ENCODE assay signal across 8 cellular contexts in genomic region chr17:55420067-55420775, GRCh38. TPM values are rescaled to one million over a fixed set of nuclear protein-coding genes. Genes with fewer than 3 reads are reported as not detected.
DNase-seq lines count a peak whose midpoint lies in the region; ATAC-seq lines count a peak whose summit lies in the region.

No MANE protein-coding gene starts in this region.

- H3K36me3 ChIP-seq in HUES64 (ENCODE audit: insufficient read depth, low read length) (peaks cover 5% of the 10 kb centered on the region), skeletal muscle satellite cell (ENCODE audit: insufficient read depth, low read length) (no peaks in the 10 kb centered on the region)

- peak; percentile 25 for ATAC-seq in GM19023 (IDR thresholded peaks at IDR 0.05; ENCODE audit: unreplicated experiment)

- H3K9me3 ChIP-seq in HUES64 (ENCODE audit: insufficient read depth, low read depth, low read length) = no peaks in the 10 kb centered on the region
- H3K9me3 ChIP-seq in skeletal muscle satellite cell (replicated peaks; ENCODE audit: low read length) = no peaks in the 10 kb centered on the region

- H3K4me1 ChIP-seq in HUES64 (ENCODE audit: insufficient read depth, low read length) (peaks cover 13% of the 10 kb centered on the region; the same call in 1 of the 2 replicates), skeletal muscle satellite cell (ENCODE audit: control insufficient read depth, insufficient read depth, low read length) (peaks cover 5% of the 10 kb centered on the region)

- peak; percentile 58 to 69 for DNase-seq in AML-193 (lab: John Stamatoyannopoulos, UW)
- peak; percentile 7 for DNase-seq in activated T-cell treated with anti-CD3 and anti-CD28 coated beads for 24 hours (ENCODE audit: low read depth)
- DNase-seq in germinal center (ENCODE audit: low spot score) = peak; percentile 68
- DNase-seq in 8988T = no peak
- no peak for DNase-seq in HPDE6-E6E7 (ENCODE audit: extremely low spot score)

- 70% methylated on average over 6 of the region's 6 CpGs for WGBS in HUES64

- H3K9ac ChIP-seq in HUES64 (ENCODE audit: low read depth, low read length) (peak overlapping the region; percentile 86), skeletal muscle satellite cell (ENCODE audit: low read depth, low read length) (peak overlapping the region; percentile 91)

- H3K27me3 ChIP-seq in HUES64 (ENCODE audit: insufficient read depth, low read length) = no peaks in the 10 kb centered on the region
- H3K27me3 ChIP-seq in skeletal muscle satellite cell (ENCODE audit: control insufficient read depth, insufficient read depth, low read length) = peaks cover 19% of the 10 kb centered on the region

- H3K4me2 ChIP-seq in skeletal muscle satellite cell (ENCODE audit: low read length) = peak overlapping the region; percentile 99

- peak overlapping the region; percentile 87; the same call in 1 of the 2 replicates for H3K27ac ChIP-seq in HUES64 (ENCODE audit: low read depth, low read length)

- H3K4me3 ChIP-seq in HUES64 (ENCODE audit: low read length) = peak overlapping the region; percentile 98
- H3K4me3 ChIP-seq in skeletal muscle satellite cell (ENCODE audit: low read length) = peak overlapping the region; percentile 99

RNA-seq across cellular contexts. Expression of gene MMD, which starts 1.4 kb away (rescaled TPM):
- polyA plus RNA-seq in HUES64 (2013, experiment 1 of 2) = 25.1 TPM
- 34.4 TPM for polyA plus RNA-seq in HUES64 (2013, experiment 2 of 2)
- total RNA-seq in skeletal muscle satellite cell (2012; rRNA removed) = 86.3 and 96.6 TPM in 2 replicates

Comparison
In these comparisons a context has a peak if more than half of its experiments do, and no peak if none do; other contexts are left out.
1. DNase-seq: peak in AML-193 (2 of 2), activated T-cell treated with anti-CD3 and anti-CD28 coated beads for 24 hours (single experiment) and germinal center (single experiment); none in 8988T (single experiment) and HPDE6-E6E7 (single experiment).